In genomic region chr7:72818663-72819366, GRCh38 we compare ENCODE assay signal across 16 cellular contexts.
"Had no signal": no experiment of that assay in that cellular context is flagged by ENCODE, and none has a peak within 500 bp of the region (broad histone marks: within the 10 kb centered on the region; RNA-seq: fewer than 3 reads in every experiment).

No MANE protein-coding gene starts in this region.

- ATAC-seq: left lung; stimulated activated naive CD8-positive, alpha-beta T cell treated with anti-CD3 and anti-CD28 coated beads, Interleukin-15, amount 100 ng/mL, for 72 hours had no signal

- H3K4me3 Mint-ChIP-seq: activated naive CD4-positive, alpha-beta T cell treated with anti-CD3 and anti-CD28 coated beads for 36 hours; naive B cell; stimulated activated naive CD8-positive, alpha-beta T cell treated with anti-CD3 and anti-CD28 coated beads, Interleukin-15, amount 100 ng/mL, for 72 hours had no signal

- H3K27me3 ChIP-seq: dorsolateral prefrontal cortex, left lung, upper lobe of left lung had no signal

- H3K4me1 ChIP-seq: left lung, upper lobe of left lung had no signal

- H3K4me3 ChIP-seq: dorsolateral prefrontal cortex, left lung, upper lobe of left lung had no signal

- H3K9me3 ChIP-seq: left lung, upper lobe of left lung had no signal

- H3K27ac ChIP-seq: dorsolateral prefrontal cortex, left lung, upper lobe of left lung, VCaP had no signal

- H3K27ac Mint-ChIP-seq: activated naive CD4-positive, alpha-beta T cell treated with anti-CD3 and anti-CD28 coated beads for 36 hours had no signal

- H3K27me3 Mint-ChIP-seq: naive B cell; stimulated activated naive CD8-positive, alpha-beta T cell treated with anti-CD3 and anti-CD28 coated beads, Interleukin-15, amount 100 ng/mL, for 72 hours had no signal

- H3K9me3 Mint-ChIP-seq: activated naive CD4-positive, alpha-beta T cell treated with anti-CD3 and anti-CD28 coated beads for 36 hours; stimulated activated naive CD8-positive, alpha-beta T cell treated with anti-CD3 and anti-CD28 coated beads, Interleukin-15, amount 100 ng/mL, for 72 hours had no signal

- DNase-seq: activated CD4-positive, alpha-beta T cell treated with anti-CD3 and anti-CD28 coated beads for 1 hour; activated CD4-positive, alpha-beta T cell treated with anti-CD3 and anti-CD28 coated beads, Interleukin-2, amount 50 U/mL, for 4 hours; activated naive CD4-positive, alpha-beta T cell treated with anti-CD3 and anti-CD28 coated beads for 36 hours; activated T-cell treated with anti-CD3 and anti-CD28 coated beads for 4 hours; dorsolateral prefrontal cortex; hippocampal formation; kidney; left lung; mammary epithelial cell; naive B cell; retina; stimulated activated CD4-positive, alpha-beta T cell treated with anti-CD3 and anti-CD28 coated beads, Interleukin-15, amount 100 ng/mL, for 24 hours; stimulated activated CD4-positive, alpha-beta T cell treated with anti-CD3 and anti-CD28 coated beads, Interleukin-4, amount 100 ng/mL, for 1 hour; stimulated activated naive CD8-positive, alpha-beta T cell treated with anti-CD3 and anti-CD28 coated beads, Interleukin-15, amount 100 ng/mL, for 72 hours; upper lobe of left lung had no signal
